13 cellular contexts compared by ENCODE assay signal in the genomic region with DNA sequence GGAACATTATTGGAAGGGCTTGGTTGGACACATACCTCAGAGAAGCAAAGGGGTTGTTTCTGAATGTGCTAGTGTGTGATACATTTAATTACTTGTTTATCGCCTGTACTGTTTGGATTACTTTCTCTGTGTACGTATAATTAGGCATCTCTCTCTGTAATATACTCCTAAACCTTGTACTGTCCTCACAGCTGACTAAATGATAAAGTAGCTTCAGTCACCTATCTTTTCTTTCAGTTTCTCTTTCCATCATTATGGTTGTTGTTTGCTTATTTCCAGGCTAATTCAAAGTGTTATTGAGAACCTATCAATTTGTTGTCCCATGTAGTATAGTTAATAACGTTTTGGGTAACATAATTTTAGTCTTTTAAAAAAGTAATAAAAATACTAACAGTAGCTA. TPM values are rescaled to one million over a fixed set of nuclear protein-coding genes. Genes with fewer than 3 reads are reported as not detected.
A peak's percentile ranks its signal among the peaks of the same experiment; 100 is the strongest.
DNase-seq lines count a peak whose midpoint lies in the region; ATAC-seq and FAIRE-seq lines count a peak whose summit lies in the region.
"Had no signal": no experiment of that assay in that cellular context is flagged by ENCODE, and none has a peak within 500 bp of the region (broad histone marks: within the 10 kb centered on the region; RNA-seq: fewer than 3 reads in every experiment).

No MANE protein-coding gene starts in this region.

- FAIRE-seq in GM19239 (lab: Jason Lieb, UNC), result peak; percentile 80
- FAIRE-seq: frontal cortex, G401.6 had no signal

- ATAC-seq in GM18498 (IDR thresholded peaks at IDR 0.05; ENCODE audit: unreplicated experiment), result peak; percentile 74
- ATAC-seq in HG03354 (IDR thresholded peaks at IDR 0.05; ENCODE audit: poor library complexity, severe bottlenecking, unreplicated experiment), result peak; percentile 64
- peak; percentile 52 for ATAC-seq in left colon
- no peak for ATAC-seq in HG03457 (IDR thresholded peaks at IDR 0.05; ENCODE audit: unreplicated experiment)

- intact Hi-C loops in left colon (cut with DNase I, micrococcal nuclease), result no loop called here

- no peak for DNase-seq in GM19239 (ENCODE audit: insufficient read length, low spot score)
- no peak for DNase-seq in left colon
- DNase-seq in NOMO-1 (lab: John Stamatoyannopoulos, UW; ENCODE audit: unreplicated experiment in 2 of 2), result no peak
- no peak for DNase-seq in hepatic stellate cell (ENCODE audit: low spot score)
- DNase-seq: activated CD4-positive, alpha-beta T cell treated with anti-CD3 and anti-CD28 coated beads, Interleukin-2, amount 50 U/mL, for 4 hours; activated naive CD4-positive, alpha-beta T cell treated with anti-CD3 and anti-CD28 coated beads, Interleukin-2, amount 10 ng/mL, durations not matched to agents 7 days and 5 days; KBM-7; NCI-H69 had no signal

RNA-seq across cellular contexts. Expression of a gene that starts 34.0 kb away (rescaled TPM):
- 100 to 1,000 TPM; 134 to 154 TPM for total RNA-seq in left colon
